Comparison of ENCODE assay signal across 19 cellular contexts in genomic region chrX:150316564-150316963, GRCh38. TPM values are rescaled to one million over a fixed set of nuclear protein-coding genes. Genes with fewer than 3 reads are reported as not detected.
DNase-seq lines count a peak whose midpoint lies in the region; ATAC-seq and TF ChIP-seq lines count a peak whose summit lies in the region.
"Had no signal": no experiment of that assay in that cellular context is flagged by ENCODE, and none has a peak within 500 bp of the region (broad histone marks: within the 10 kb centered on the region; RNA-seq: fewer than 3 reads in every experiment).

No MANE protein-coding gene starts in this region.

- ATAC-seq in IMR-90 (ENCODE audit: low read depth), result no peak

- H3K56ac ChIP-seq in IMR-90 (ENCODE audit: extremely low read depth, insufficient read depth, low read length), result no peak overlapping the region

- H3K9me3 Mint-ChIP-seq in progenitor cell of endocrine pancreas (ENCODE audit: low read depth), result peaks cover 13% of the 10 kb centered on the region
- H3K9me3 Mint-ChIP-seq: CD8-positive, alpha-beta memory T cell; HFFc6 had no signal

- H3K4me1 ChIP-seq in IMR-90 (ENCODE audit: control insufficient read depth, insufficient read depth, low read length), result peaks cover 2% of the 10 kb centered on the region; the same call in 1 of the 2 replicates

- no peak overlapping the region for H3K4me3 ChIP-seq in IMR-90 (ENCODE audit: insufficient read depth, low read depth, low read length)
- H3K4me3 ChIP-seq: BLaER1 treated with 17β-estradiol and CSF1 and Interleukin-3, amounts not matched to agents 10 nM and 100 nM had no signal

- no peak overlapping the region for H3K14ac ChIP-seq in IMR-90 (replicated peaks; ENCODE audit: low read depth, low read length)

- BruUV-seq in IMR-90 (replicated peaks; lab: Mats Ljungman, UMichigan), result no TSS peak

- peak overlapping the region; percentile 42 for H2AK9ac ChIP-seq in IMR-90 (replicated peaks; ENCODE audit: low read depth, low read length, poor library complexity)

- dilution Hi-C loops in IMR-90 (cut with HindIII; ENCODE audit: low sequenced_read_pairs, unreplicated experiment), result no loop called here

- no peak overlapping the region for H2BK15ac ChIP-seq in IMR-90 (ENCODE audit: low read depth, low read length)

- H3K36me3 Mint-ChIP-seq in progenitor cell of endocrine pancreas (ENCODE audit: insufficient read depth), result no peaks in the 10 kb centered on the region
- H3K36me3 Mint-ChIP-seq: CD8-positive, alpha-beta memory T cell had no signal

- H2AK5ac ChIP-seq in IMR-90 (ENCODE audit: low read depth, low read length), result no peak overlapping the region

- H2BK5ac ChIP-seq in IMR-90 (ENCODE audit: low read depth, low read length, poor library complexity, severe bottlenecking), result no peak overlapping the region

- no peaks in the 10 kb centered on the region for H3K4me1 Mint-ChIP-seq in progenitor cell of endocrine pancreas (ENCODE audit: low read depth)
- H3K4me1 Mint-ChIP-seq: CD8-positive, alpha-beta memory T cell had no signal

- H4K91ac ChIP-seq in IMR-90 (ENCODE audit: insufficient read depth, low read depth, low read length), result no peak overlapping the region

- no peaks in the 10 kb centered on the region for H3K79me1 ChIP-seq in IMR-90 (ENCODE audit: low read depth in 1 of 2, low read length in 2 of 2)

- no peak for TF ChIP-seq POLR2A in IMR-90 (IDR thresholded peaks at IDR 0.05; ENCODE audit: low read depth, low read length)

- DNase-seq in IMR-90 (no peak), ecto neural progenitor cell (ENCODE audit: low spot score) (peak; percentile 24), islet precursor cell (peak; percentile 15), progenitor cell of endocrine pancreas (ENCODE audit: low spot score, unreplicated experiment) (no peak), SIG-M5 (lab: John Stamatoyannopoulos, UW) (no peak), COLO668 (lab: John Stamatoyannopoulos, UW; ENCODE audit: unreplicated experiment) (no peak), HUDEP-2 (lab: John Stamatoyannopoulos, UW; ENCODE audit: unreplicated experiment in 76 of 76) (no peak)
- DNase-seq in activated naive CD4-positive, alpha-beta T cell (lab: John Stamatoyannopoulos, UW), result no peak
- DNase-seq: CD8-positive, alpha-beta memory T cell; DMS79; HFFc6; KBM-7; NCI-H1105; NCI-H1694; SHP77; SK-N-SH had no signal

- no peak overlapping the region for H3K23ac ChIP-seq in IMR-90 (ENCODE audit: low read depth, low read length)

- WGBS in IMR-90 (ENCODE audit: extremely low coverage in 2 of 2, insufficient read length in 1 of 2), 2 experiments, result no CpG with 5 or more reads among the region's 3 CpGs

- H4K5ac ChIP-seq in IMR-90 (ENCODE audit: low read depth, low read length), result no peak overlapping the region

- no peaks in the 10 kb centered on the region for H3K9me3 ChIP-seq in IMR-90 (ENCODE audit: control insufficient read depth, insufficient read depth, low read length)
- H3K9me3 ChIP-seq: SK-N-SH had no signal

- TF ChIP-seq CTCF in IMR-90 (conservative IDR thresholded peaks at IDR 0.05; ENCODE audit: low read depth, low read length) (no peak), progenitor cell of endocrine pancreas (IDR thresholded peaks at IDR 0.05; ENCODE audit: unreplicated experiment) (no peak)

- H3K36me3 ChIP-seq in IMR-90 (ENCODE audit: control insufficient read depth, insufficient read depth, low read length), result no peaks in the 10 kb centered on the region
- H3K36me3 ChIP-seq: BLaER1 treated with 17β-estradiol and CSF1 and Interleukin-3, amounts not matched to agents 10 nM and 100 nM had no signal

- H3K9me1 ChIP-seq in IMR-90 (ENCODE audit: insufficient read depth, low read length), result no peaks in the 10 kb centered on the region

- no peak overlapping the region for H2BK120ac ChIP-seq in IMR-90 (ENCODE audit: low read depth, low read length)

- H3K4me3 Mint-ChIP-seq in progenitor cell of endocrine pancreas (ENCODE audit: low read depth), result no peak overlapping the region
- H3K4me3 Mint-ChIP-seq: CD8-positive, alpha-beta memory T cell; HFFc6 had no signal

- H3K9ac ChIP-seq in IMR-90 (ENCODE audit: low read depth, low read length), result no peak overlapping the region
- H3K9ac ChIP-seq: BLaER1 treated with 17β-estradiol and CSF1 and Interleukin-3, amounts not matched to agents 10 nM and 100 nM; SK-N-SH had no signal

- H3K4ac ChIP-seq in IMR-90 (ENCODE audit: low read depth, low read length), result no peak overlapping the region

- H3K4me2 ChIP-seq in IMR-90 (ENCODE audit: low read depth, low read length), result no peak overlapping the region
- H3K4me2 ChIP-seq: BLaER1 treated with 17β-estradiol and CSF1 and Interleukin-3, amounts not matched to agents 10 nM and 100 nM; SK-N-SH had no signal

- H4K20me1 ChIP-seq in IMR-90 (ENCODE audit: insufficient read depth, low read length), result no peaks in the 10 kb centered on the region
- H4K20me1 ChIP-seq: BLaER1 treated with 17β-estradiol and CSF1 and Interleukin-3, amounts not matched to agents 10 nM and 100 nM had no signal

- H2BK20ac ChIP-seq in IMR-90 (ENCODE audit: low read depth, low read length), result no peak overlapping the region

- no peak for TF ChIP-seq RAD21 in IMR-90 (IDR thresholded peaks at IDR 0.05; ENCODE audit: low read length)

- peak overlapping the region; percentile 2 for H2AFZ ChIP-seq in IMR-90 (replicated peaks; ENCODE audit: low read length, poor library complexity)

- in situ Hi-C loops in IMR-90 (cut with MboI; ENCODE audit: low sequenced_read_pairs), result no loop called here

- no peaks in the 10 kb centered on the region for H3K27me3 Mint-ChIP-seq in progenitor cell of endocrine pancreas

- POLR2A ChIA-PET in IMR-90 (lab: Charles Lee; ENCODE audit: unreplicated experiment), result no interaction called here

- CTCF ChIA-PET in IMR-90 (lab: Yijun Ruan, JAX), result no interaction called here

- H3K27ac Mint-ChIP-seq in progenitor cell of endocrine pancreas, result peak overlapping the region; percentile 86
- H3K27ac Mint-ChIP-seq: CD8-positive, alpha-beta memory T cell; HFFc6 had no signal

- no peak overlapping the region for H4K8ac ChIP-seq in IMR-90 (ENCODE audit: low read depth in 2 of 2, low read length in 2 of 2)

- no peak overlapping the region for H3K27ac ChIP-seq in IMR-90 (ENCODE audit: insufficient read depth, low read length)
- H3K27ac ChIP-seq: BLaER1 treated with 17β-estradiol and CSF1 and Interleukin-3, amounts not matched to agents 10 nM and 100 nM; HL-60 had no signal

- no peak overlapping the region for H3K18ac ChIP-seq in IMR-90 (ENCODE audit: low read depth, low read length)

- H3K27me3 ChIP-seq in IMR-90 (ENCODE audit: control insufficient read depth, insufficient read depth, low read length), result peaks cover 10% of the 10 kb centered on the region
- H3K27me3 ChIP-seq: BLaER1 treated with 17β-estradiol and CSF1 and Interleukin-3, amounts not matched to agents 10 nM and 100 nM had no signal

- intact Hi-C loops in IMR-90 (cut with micrococcal nuclease), result no loop called here

TF ChIP-seq in IMR-90, 13 proteins besides CTCF, POLR2A, EP300 and RAD21:
- TF ChIP-seq CHD1 (IDR thresholded peaks at IDR 0.05; ENCODE audit: low read depth, low read length), result no peak
- TF ChIP-seq MAFK (IDR thresholded peaks at IDR 0.05; ENCODE audit: low read depth, low read length), result no peak
- TF ChIP-seq MXI1 (IDR thresholded peaks at IDR 0.05; ENCODE audit: borderline replicate concordance, low read depth, low read length), result no peak
- TF ChIP-seq RFX5 (IDR thresholded peaks at IDR 0.05; ENCODE audit: low read depth, low read length), result no peak
- no peak for TF ChIP-seq SMC3 (IDR thresholded peaks at IDR 0.05; ENCODE audit: low read depth, low read length)
- TF ChIP-seq RCOR1 (IDR thresholded peaks at IDR 0.05; ENCODE audit: insufficient replicate concordance, low read length), result no peak
- TF ChIP-seq, protein P1, sequence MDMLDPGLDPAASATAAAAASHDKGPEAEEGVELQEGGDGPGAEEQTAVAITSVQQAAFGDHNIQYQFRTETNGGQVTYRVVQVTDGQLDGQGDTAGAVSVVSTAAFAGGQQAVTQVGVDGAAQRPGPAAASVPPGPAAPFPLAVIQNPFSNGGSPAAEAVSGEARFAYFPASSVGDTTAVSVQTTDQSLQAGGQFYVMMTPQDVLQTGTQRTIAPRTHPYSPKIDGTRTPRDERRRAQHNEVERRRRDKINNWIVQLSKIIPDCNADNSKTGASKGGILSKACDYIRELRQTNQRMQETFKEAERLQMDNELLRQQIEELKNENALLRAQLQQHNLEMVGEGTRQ (IDR thresholded peaks at IDR 0.05; ENCODE audit: low read depth, low read length), result no peak
- no peak for TF ChIP-seq MAZ (IDR thresholded peaks at IDR 0.05; ENCODE audit: borderline replicate concordance, low read depth, low read length)
TF ChIP-seq in IMR-90: peak in this region for 0.

RNA-seq across cellular contexts. Expression of gene MAMLD1, which starts 46.6 kb away (rescaled TPM):
- 1.4 TPM in 2 replicates for total RNA-seq in IMR-90 (2012; rRNA removed)
- polyA plus RNA-seq in IMR-90 (2012; rRNA removed), result 10.6 and 11.0 TPM in 2 replicates
- 4.8 and 7.3 TPM in 2 replicates for polyA plus RNA-seq in IMR-90 (2012; cell fraction: cytosol; rRNA removed)
- polyA plus RNA-seq in IMR-90 (2012; cell fraction: nucleus; rRNA removed; ENCODE audit: low replicate concordance), result 34.4 and 43.8 TPM in 2 replicates
- total RNA-seq in progenitor cell of endocrine pancreas, result 4.4 TPM in 2 replicates
- total RNA-seq: OCI-LY7 had no signal

Comparison
In these comparisons a context has a peak if more than half of its experiments do, and no peak if none do; other contexts are left out.
1. DNase-seq: peak in ecto neural progenitor cell (single experiment) and islet precursor cell (single experiment); none in IMR-90 (single experiment), progenitor cell of endocrine pancreas (single experiment), SIG-M5 (single experiment), COLO668 (single experiment), activated naive CD4-positive, alpha-beta T cell (0 of 4) and HUDEP-2 (0 of 76).